Comparison of ENCODE assay signal across 15 cellular contexts in genomic region chr11:78318321-78318720, GRCh38.
DNase-seq lines count a peak whose midpoint lies in the region; ATAC-seq, FAIRE-seq and TF ChIP-seq lines count a peak whose summit lies in the region.
"Had no signal": no experiment of that assay in that cellular context is flagged by ENCODE, and none has a peak within 500 bp of the region (broad histone marks: within the 10 kb centered on the region; RNA-seq: fewer than 3 reads in every experiment).

No MANE protein-coding gene starts in this region.

- H3K79me2 ChIP-seq in K562 (ENCODE audit: control insufficient read depth, insufficient read depth, low read length): peaks cover 87% of the 10 kb centered on the region

- no peak overlapping the region for H3K4me3 Mint-ChIP-seq in activated T-cell treated with anti-CD3 and anti-CD28 coated beads, Interleukin-2, amount 50 U/mL, for 4 hours
- H3K4me3 Mint-ChIP-seq in activated T-cell treated with anti-CD3 and anti-CD28 coated beads, Interleukin-2, amount 50 U/mL, for 72 hours: no peak overlapping the region

- H2AFZ ChIP-seq in K562 (ENCODE audit: low read depth, low read length): peak overlapping the region; percentile 46

- POLR2A ChIA-PET in K562 (lab: Yijun Ruan, JAX): interaction anchor here (0.6 to 1.4 kb wide), 2 partner anchors 19 to 339 kb away, joined by 3 to 6 read pairs; no protein-coding TSS in a partner anchor

- H3K36me3 Mint-ChIP-seq in activated T-cell treated with anti-CD3 and anti-CD28 coated beads, Interleukin-2, amount 50 U/mL, for 4 hours (ENCODE audit: insufficient read depth): no peaks in the 10 kb centered on the region
- peaks cover 0 to 5% of the 10 kb centered on the region in 2 donors for H3K36me3 Mint-ChIP-seq in activated T-cell treated with anti-CD3 and anti-CD28 coated beads, Interleukin-2, amount 50 U/mL, for 72 hours (ENCODE audit: insufficient read depth in 2 of 2)
- H3K36me3 Mint-ChIP-seq: activated naive CD4-positive, alpha-beta T cell treated with anti-CD3 and anti-CD28 coated beads, Interleukin-2, amount 50 U/mL, for 72 hours had no signal

- intact Hi-C loops in K562 (cut with micrococcal nuclease): loop anchor here (2.0 kb wide), 2 partner anchors 26 to 62 kb away; no protein-coding TSS in a partner anchor

- WGBS in K562 (ENCODE audit: insufficient coverage, low coverage, missing lambda C conversion rate): 15% methylated on average over 5 of the region's 5 CpGs

- ATAC-seq in K562: peak; percentile 5; the same call in 1 of the 3 replicates
- ATAC-seq in activated T-cell treated with anti-CD3 and anti-CD28 coated beads, Interleukin-2, amount 50 U/mL, for 4 hours: no peak
- ATAC-seq in activated T-cell treated with anti-CD3 and anti-CD28 coated beads, Interleukin-2, amount 50 U/mL, for 72 hours (replicated peaks in 1 of 2): no peak
- ATAC-seq: activated naive CD4-positive, alpha-beta T cell treated with anti-CD3 and anti-CD28 coated beads, Interleukin-2, amount 50 U/mL, for 72 hours had no signal

- no peak overlapping the region for H3K4me3 ChIP-seq in K562
- H3K4me3 ChIP-seq: esophagus squamous epithelium had no signal

- in situ Hi-C loops in K562 (cut with MboI): no loop called here

- BruUV-seq in K562 (replicated peaks; lab: Mats Ljungman, UMichigan): no TSS peak

- no peaks in the 10 kb centered on the region for H3K9me1 ChIP-seq in K562 (ENCODE audit: control insufficient read depth, insufficient read depth, low read length)

- no peak for TF ChIP-seq EP300 in K562 (IDR thresholded peaks at IDR 0.05; ENCODE audit: low read length)

- peak overlapping the region; percentile 26 to 41; a peak in 2 of 4 replicates for H3K9ac ChIP-seq in K562 (ENCODE audit: insufficient read depth in 1 of 2, low read depth in 2 of 2, low read length in 2 of 2)

- TF ChIP-seq POLR2A in K562 (conservative IDR thresholded peaks at IDR 0.05): no peak

- H3K27me3 Mint-ChIP-seq in activated T-cell treated with anti-CD3 and anti-CD28 coated beads, Interleukin-2, amount 50 U/mL, for 4 hours (ENCODE audit: low read depth): no peaks in the 10 kb centered on the region
- H3K27me3 Mint-ChIP-seq in activated T-cell treated with anti-CD3 and anti-CD28 coated beads, Interleukin-2, amount 50 U/mL, for 72 hours (ENCODE audit: low read depth): no peaks in the 10 kb centered on the region

- no peaks in the 10 kb centered on the region for H3K27me3 ChIP-seq in K562 (ENCODE audit: control insufficient read depth in 2 of 2, insufficient read depth in 2 of 2, low read length in 2 of 2)
- H3K27me3 ChIP-seq: esophagus squamous epithelium had no signal

- no peak overlapping the region for H3K27ac Mint-ChIP-seq in activated T-cell treated with anti-CD3 and anti-CD28 coated beads, Interleukin-2, amount 50 U/mL, for 72 hours
- H3K27ac Mint-ChIP-seq: activated naive CD4-positive, alpha-beta T cell treated with anti-CD3 and anti-CD28 coated beads, Interleukin-2, amount 50 U/mL, for 72 hours had no signal

- DNase-seq in NCI-H1092 treated with DMSO at 0.1 percent for 48 hours (lab: John Stamatoyannopoulos, UW) (peak; percentile 52), NCI-H1092 (lab: John Stamatoyannopoulos, UW) (no peak), K562 (ENCODE audit: extremely low read depth in 1 of 4, low spot score in 3 of 4) (no peak), lung microvascular endothelial cell (ENCODE audit: low read depth in 2 of 2) (peak; percentile 9 to 48), superior temporal gyrus (ENCODE audit: extremely low spot score) (no peak)
- no peak for DNase-seq in activated T-cell treated with anti-CD3 and anti-CD28 coated beads, Interleukin-2, amount 50 U/mL, for 4 hours
- no peak for DNase-seq in activated T-cell treated with anti-CD3 and anti-CD28 coated beads, Interleukin-2, amount 50 U/mL, for 72 hours
- DNase-seq: cerebellar nuclear complex, esophagus squamous epithelium, NCI-H1436, NCI-H524 had no signal

- no peaks in the 10 kb centered on the region for H3K9me3 Mint-ChIP-seq in activated T-cell treated with anti-CD3 and anti-CD28 coated beads, Interleukin-2, amount 50 U/mL, for 4 hours
- H3K9me3 Mint-ChIP-seq in activated T-cell treated with anti-CD3 and anti-CD28 coated beads, Interleukin-2, amount 50 U/mL, for 72 hours: no peaks in the 10 kb centered on the region
- H3K9me3 Mint-ChIP-seq: activated naive CD4-positive, alpha-beta T cell treated with anti-CD3 and anti-CD28 coated beads, Interleukin-2, amount 50 U/mL, for 72 hours had no signal

- H4K20me1 ChIP-seq in K562 (replicated peaks; ENCODE audit: control insufficient read depth, insufficient read depth, low read length): 0 out of 2 replicates have a peak, but pooled peaks cover 3% of the 10 kb centered on the region

- TF ChIP-seq CTCF in K562 (IDR thresholded peaks at IDR 0.05 in 2 of 3, conservative IDR thresholded peaks at IDR 0.05 in 1 of 3; ENCODE audit: insufficient read depth in 2 of 3, low read depth in 1 of 3, low read length in 3 of 3): no peak

- no peak for FAIRE-seq in K562 (lab: Jason Lieb, UNC)
- FAIRE-seq: A204.1 had no signal

- H3K4me2 ChIP-seq in K562 (ENCODE audit: insufficient read depth, low read length): peak overlapping the region; percentile 50

- H3K4me1 Mint-ChIP-seq in activated T-cell treated with anti-CD3 and anti-CD28 coated beads, Interleukin-2, amount 50 U/mL, for 4 hours (ENCODE audit: low read depth): no peaks in the 10 kb centered on the region
- peaks cover 75% of the 10 kb centered on the region for H3K4me1 Mint-ChIP-seq in activated T-cell treated with anti-CD3 and anti-CD28 coated beads, Interleukin-2, amount 50 U/mL, for 72 hours (ENCODE audit: low read depth)

- peak overlapping the region; percentile 64 for H3K27ac ChIP-seq in K562 (ENCODE audit: extremely low read depth, low read depth, low read length)
- peak overlapping the region; percentile 90 for H3K27ac ChIP-seq in temporal lobe (ENCODE audit: low read depth, low read length)
- H3K27ac ChIP-seq: RWPE1 had no signal

- no peaks in the 10 kb centered on the region for H3K9me3 ChIP-seq in K562 (replicated peaks; ENCODE audit: control insufficient read depth, insufficient read depth, low read depth, low read length)
- H3K9me3 ChIP-seq: esophagus squamous epithelium had no signal

- CTCF ChIA-PET in K562 (lab: Yijun Ruan, JAX; ENCODE audit: low intra/inter-chr PET ratio): no interaction called here

- TF ChIP-seq RAD21 in K562 (CRISPR knock-in tag; conservative IDR thresholded peaks at IDR 0.05 in 1 of 2, IDR thresholded peaks at IDR 0.05 in 1 of 2): no peak

- no peaks in the 10 kb centered on the region for H3K36me3 ChIP-seq in K562 (ENCODE audit: control insufficient read depth, insufficient read depth, low read length)
- H3K36me3 ChIP-seq: esophagus squamous epithelium had no signal

- H3K4me1 ChIP-seq in K562 (replicated peaks in 1 of 2; ENCODE audit: control insufficient read depth in 2 of 2, insufficient read depth in 2 of 2, low read length in 2 of 2): peaks cover 14 to 45% of the 10 kb centered on the region in 2 experiments

TF ChIP-seq in K562, 482 proteins besides CTCF, POLR2A, EP300 and RAD21 (continues in another document):
- TF ChIP-seq ZNF280B (CRISPR knock-in tag; IDR thresholded peaks at IDR 0.05) (no peak), HINFP (tag; conservative IDR thresholded peaks at IDR 0.05; ENCODE audit: low read depth) (no peak), TCF7L2 (IDR thresholded peaks at IDR 0.05; ENCODE audit: low read depth, low read length) (no peak), RFX5 (IDR thresholded peaks at IDR 0.05; ENCODE audit: low read depth, low read length) (no peak), SNRNP70 (optimal IDR thresholded peaks at IDR 0.05; ENCODE audit: low read depth, low read length) (no peak), PHF20 (IDR thresholded peaks at IDR 0.05; ENCODE audit: partially characterized antibody) (no peak), ZNF12 (CRISPR knock-in tag; IDR thresholded peaks at IDR 0.05) (no peak), CEBPG (CRISPR knock-in tag; IDR thresholded peaks at IDR 0.05) (no peak), CEBPG (tag; conservative IDR thresholded peaks at IDR 0.05 in 1 of 2, IDR thresholded peaks at IDR 0.05 in 1 of 2) (no peak), ZC3H11A (IDR thresholded peaks at IDR 0.05; ENCODE audit: low read depth, low read length) (no peak), ZSCAN32 (CRISPR knock-in tag; IDR thresholded peaks at IDR 0.05) (no peak), NR2C2 (CRISPR knock-in tag; IDR thresholded peaks at IDR 0.05) (no peak), NR2C2 (tag; IDR thresholded peaks at IDR 0.05) (no peak)
- TF ChIP-seq, protein P1, sequence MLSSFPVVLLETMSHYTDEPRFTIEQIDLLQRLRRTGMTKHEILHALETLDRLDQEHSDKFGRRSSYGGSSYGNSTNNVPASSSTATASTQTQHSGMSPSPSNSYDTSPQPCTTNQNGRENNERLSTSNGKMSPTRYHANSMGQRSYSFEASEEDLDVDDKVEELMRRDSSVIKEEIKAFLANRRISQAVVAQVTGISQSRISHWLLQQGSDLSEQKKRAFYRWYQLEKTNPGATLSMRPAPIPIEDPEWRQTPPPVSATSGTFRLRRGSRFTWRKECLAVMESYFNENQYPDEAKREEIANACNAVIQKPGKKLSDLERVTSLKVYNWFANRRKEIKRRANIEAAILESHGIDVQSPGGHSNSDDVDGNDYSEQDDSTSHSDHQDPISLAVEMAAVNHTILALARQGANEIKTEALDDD (IDR thresholded peaks at IDR 0.05): no peak

Comparison
In these comparisons a context has a peak if more than half of its experiments do, and no peak if none do; other contexts are left out.
1. DNase-seq: peak in NCI-H1092 treated with DMSO at 0.1 percent for 48 hours (single experiment) and lung microvascular endothelial cell (2 of 2); none in NCI-H1092 (single experiment), K562 (0 of 4), activated T-cell treated with anti-CD3 and anti-CD28 coated beads, Interleukin-2, amount 50 U/mL, for 4 hours (single experiment), superior temporal gyrus (single experiment) and activated T-cell treated with anti-CD3 and anti-CD28 coated beads, Interleukin-2, amount 50 U/mL, for 72 hours (0 of 2).